Comparison of ENCODE assay signal across 10 cellular contexts in genomic region chr21:42039470-42039901, GRCh38. TPM values are rescaled to one million over a fixed set of nuclear protein-coding genes. Genes with fewer than 3 reads are reported as not detected.
DNase-seq lines count a peak whose midpoint lies in the region; ATAC-seq, FAIRE-seq and TF ChIP-seq lines count a peak whose summit lies in the region.
"Had no signal": no experiment of that assay in that cellular context is flagged by ENCODE, and none has a peak within 500 bp of the region (broad histone marks: within the 10 kb centered on the region; RNA-seq: fewer than 3 reads in every experiment).

No MANE protein-coding gene starts in this region.

- no peaks in the 10 kb centered on the region for H3K36me3 ChIP-seq in pancreas

- intact Hi-C loops in pancreas (cut with DNase I) = no loop called here

- FAIRE-seq in pancreas (lab: Jason Lieb, UNC) = no peak

- no peak for TF ChIP-seq CTCF in AG09319 (IDR thresholded peaks at IDR 0.05; ENCODE audit: low read depth, low read length)
- TF ChIP-seq CTCF in fibroblast of the aortic adventitia (IDR thresholded peaks at IDR 0.05; ENCODE audit: insufficient read depth, low read length) = no peak
- TF ChIP-seq CTCF in pancreas (IDR thresholded peaks at IDR 0.05) = no peak

- peak overlapping the region in 3 of 4 donors; percentile 65 to 93 (median 83) for H3K27ac ChIP-seq in pancreas

- peaks cover 0 to 13% (median 5%) of the 10 kb centered on the region in 3 donors for H3K4me1 ChIP-seq in pancreas

- WGBS in pancreas, 2 donors = 26 to 28% methylated on average over 5 of the region's 5 CpGs

- ATAC-seq in pancreas = peak; percentile 42 to 89 (median 83)
- ATAC-seq in HG03280 (IDR thresholded peaks at IDR 0.05; ENCODE audit: unreplicated experiment) = no peak

- DNase-seq in AG09319 (ENCODE audit: extremely low read depth, low read depth) (peak; percentile 27), RPMI7951 (ENCODE audit: low read depth) (peak; percentile 63), fibroblast of the aortic adventitia (ENCODE audit: low read depth) (peak; percentile 71), pancreas (peak in 3 of 6 donors; percentile 47 to 64 (median 53)), germinal center (ENCODE audit: low spot score) (no peak), Kasumi-1 (lab: John Stamatoyannopoulos, UW) (no peak), T-helper 9 cell (no peak)
- DNase-seq: Karpas-422 had no signal

- H3K27me3 ChIP-seq in pancreas = no peaks in the 10 kb centered on the region

- H3K9me3 ChIP-seq in pancreas = no peaks in the 10 kb centered on the region

- H3K4me3 ChIP-seq in fibroblast of the aortic adventitia (ENCODE audit: low read depth, low read length) (no peak overlapping the region), pancreas (no peak overlapping the region)

RNA-seq across cellular contexts. Expression of gene ZBTB21, which starts 29.3 kb away (rescaled TPM):
- total RNA-seq in RPMI7951 (2014; rRNA removed; shearing (Covaris generic)) = 13.4 and 15.7 TPM in 2 replicates
- total RNA-seq in fibroblast of the aortic adventitia (ENCODE audit: low replicate concordance) (4.4 and 15.4 TPM in 2 replicates), pancreas (1 to 10 TPM; 4.8 to 9.5 (median 8.0) TPM)
- 1 to 10 TPM; 2.9 to 3.2 TPM for polyA plus RNA-seq in pancreas

RNA-seq across cellular contexts. Expression of gene UMODL1, which starts 31.6 kb away (rescaled TPM):
- not detected in 2 replicates for total RNA-seq in RPMI7951 (2014; rRNA removed; shearing (Covaris generic))
- total RNA-seq in fibroblast of the aortic adventitia (ENCODE audit: low replicate concordance) (not detected in 2 replicates), pancreas (under 1 TPM in 1 of 6 donors, not detected in 5; 0.06 TPM)
- under 1 TPM in 1 of 2 donors, not detected in 1; 0.02 TPM for polyA plus RNA-seq in pancreas
- total RNA-seq: dermis microvascular lymphatic vessel endothelial cell had no signal

Comparison
In these comparisons a context has a peak if more than half of its experiments do, and no peak if none do; other contexts are left out.
1. DNase-seq: peak in AG09319 (single experiment), RPMI7951 (single experiment) and fibroblast of the aortic adventitia (single experiment); none in germinal center (single experiment), Kasumi-1 (0 of 2) and T-helper 9 cell (single experiment).